1 cellular context compared by ENCODE assay signal in the genomic region with DNA sequence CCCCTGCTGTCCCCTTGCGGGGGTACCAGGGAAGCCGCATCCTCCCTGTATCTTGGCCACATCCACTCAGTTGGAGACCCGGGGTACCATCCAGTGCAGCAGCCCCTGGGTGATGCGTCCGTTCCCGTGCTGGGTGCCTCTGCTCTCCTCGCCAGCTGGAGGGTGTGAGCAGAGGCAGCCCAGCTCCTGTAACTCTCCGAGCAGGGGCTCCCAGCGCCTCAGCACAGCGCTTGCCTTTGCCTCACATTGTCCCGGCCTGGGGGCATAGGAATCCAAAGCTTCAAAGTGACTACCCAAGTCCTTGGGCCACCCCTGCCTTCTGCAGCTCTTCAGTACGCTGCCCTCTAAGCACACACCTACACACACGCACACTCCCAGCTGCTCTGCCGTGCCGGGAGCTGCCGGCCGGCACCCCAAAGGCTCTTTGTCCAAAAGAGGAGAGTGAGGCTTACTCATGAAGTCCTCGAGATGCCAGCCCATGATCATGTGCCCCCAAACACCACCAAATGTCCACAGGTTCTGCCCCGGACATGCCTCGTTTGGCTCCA.
TF ChIP-seq lines count a peak whose summit lies in the region.

No MANE protein-coding gene starts in this region.

TF ChIP-seq in endothelial cell of umbilical vein, 7 proteins besides CTCF, POLR2A, EP300 and RAD21 (continued from another document):
- TF ChIP-seq, protein P1, sequence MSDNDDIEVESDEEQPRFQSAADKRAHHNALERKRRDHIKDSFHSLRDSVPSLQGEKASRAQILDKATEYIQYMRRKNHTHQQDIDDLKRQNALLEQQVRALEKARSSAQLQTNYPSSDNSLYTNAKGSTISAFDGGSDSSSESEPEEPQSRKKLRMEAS (IDR thresholded peaks at IDR 0.05; ENCODE audit: insufficient read depth, insufficient read length): no peak
